In the genomic region with DNA sequence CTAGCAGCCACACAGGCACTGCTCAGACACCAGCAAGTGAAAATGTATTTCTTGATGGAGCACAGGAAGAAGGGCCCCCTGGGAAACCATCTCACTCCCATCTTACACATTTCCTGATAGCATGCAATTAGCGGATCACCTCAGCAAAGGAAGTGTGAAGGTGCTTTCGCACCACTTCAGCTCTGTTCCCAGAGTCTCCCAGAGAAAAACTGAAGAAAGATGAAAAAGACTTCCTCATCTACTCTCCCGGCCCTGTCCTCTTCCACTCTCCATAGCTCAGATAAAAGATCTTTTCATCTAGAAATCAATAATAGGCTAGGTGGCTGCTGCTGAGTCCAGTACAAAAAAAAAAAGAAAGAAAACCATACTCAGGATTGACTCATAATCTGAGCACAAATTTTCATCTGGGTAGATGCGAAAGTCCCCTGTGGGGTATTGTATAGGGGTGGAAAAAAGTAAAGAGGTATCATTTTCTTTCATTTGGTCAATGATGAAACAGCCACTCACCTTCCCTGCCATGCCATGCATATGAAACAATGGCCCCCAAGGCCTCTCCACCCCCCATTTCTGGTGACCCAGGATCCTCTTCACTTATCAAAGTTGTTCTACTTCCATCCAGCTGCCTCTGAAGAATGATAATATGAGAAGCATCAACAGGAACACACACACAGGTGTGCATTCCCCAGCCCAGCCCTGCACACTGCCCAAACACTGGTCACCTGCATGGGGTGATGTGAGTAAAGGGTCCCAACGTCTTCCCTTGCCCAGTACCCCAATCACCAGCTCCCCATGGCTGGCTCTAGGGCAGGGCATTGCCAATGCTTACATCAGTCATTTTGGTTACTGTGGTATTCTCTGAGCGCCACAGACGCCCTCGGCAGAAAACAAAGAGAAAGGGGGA, we compare ENCODE assay signal across 11 cellular contexts. TPM values are rescaled to one million over a fixed set of nuclear protein-coding genes. Genes with fewer than 3 reads are reported as not detected.
DNase-seq lines count a peak whose midpoint lies in the region; ATAC-seq and TF ChIP-seq lines count a peak whose summit lies in the region.
"Had no signal": no experiment of that assay in that cellular context is flagged by ENCODE, and none has a peak within 500 bp of the region (broad histone marks: within the 10 kb centered on the region; RNA-seq: fewer than 3 reads in every experiment).

No MANE protein-coding gene starts in this region.

- H3K9me3 ChIP-seq in WERI-Rb-1 (ENCODE audit: severe bottlenecking) (no peaks in the 10 kb centered on the region), T-helper 17 cell (ENCODE audit: control insufficient read depth, low read length, poor library complexity, severe bottlenecking) (no peaks in the 10 kb centered on the region)

- ATAC-seq in GM19328 (IDR thresholded peaks at IDR 0.05; ENCODE audit: unreplicated experiment) (peak; percentile 45), HG02938 (IDR thresholded peaks at IDR 0.05; ENCODE audit: unreplicated experiment) (peak; percentile 84), T-helper 17 cell (no peak)

- H3K36me3 ChIP-seq in WERI-Rb-1, result no peaks in the 10 kb centered on the region

- POLR2A ChIA-PET in activated CD4-positive, alpha-beta memory T cell treated with anti-CD3 and anti-CD28 coated beads, Interleukin-2, amount 10 ng/mL, durations not matched to agents 7 days and 5 days (lab: Charles Lee), result no interaction called here

- CTCF ChIA-PET in activated CD4-positive, alpha-beta memory T cell treated with anti-CD3 and anti-CD28 coated beads, Interleukin-2, amount 10 ng/mL, durations not matched to agents 7 days and 5 days (lab: Charles Lee), result interaction anchor here (0.5 to 1.6 kb wide), 5 partner anchors 9 to 290 kb away, joined by 3 to 5 read pairs (median 4); no protein-coding TSS in a partner anchor

- H3K27me3 ChIP-seq in WERI-Rb-1 (ENCODE audit: insufficient read depth, low read depth, severe bottlenecking), result no peaks in the 10 kb centered on the region

- H3K27me3 Mint-ChIP-seq in activated CD4-positive, alpha-beta memory T cell treated with anti-CD3 and anti-CD28 coated beads, Interleukin-2, amount 10 ng/mL, durations not matched to agents 7 days and 5 days, result no peaks in the 10 kb centered on the region
- H3K27me3 Mint-ChIP-seq in T-helper 17 cell, result no peaks in the 10 kb centered on the region

- H3K4me3 ChIP-seq in WERI-Rb-1 (ENCODE audit: low read depth, low read length), result no peak overlapping the region

- peaks cover 68% of the 10 kb centered on the region for H3K36me3 Mint-ChIP-seq in activated CD4-positive, alpha-beta memory T cell treated with anti-CD3 and anti-CD28 coated beads, Interleukin-2, amount 10 ng/mL, durations not matched to agents 7 days and 5 days (ENCODE audit: low read depth)
- H3K36me3 Mint-ChIP-seq in T-helper 17 cell (ENCODE audit: low read depth), result peaks cover 9% of the 10 kb centered on the region

- no peak overlapping the region for H3K27ac ChIP-seq in WERI-Rb-1
- H3K27ac ChIP-seq: VCaP had no signal

- in situ Hi-C loops in GM13976 (cut with MboI; ENCODE audit: low sequenced_read_pairs, unreplicated experiment), result loop anchor here (5.0 kb wide), 1 partner anchor 238 kb away; no protein-coding TSS in a partner anchor

- DNase-seq in GM13976 (ENCODE audit: low spot score) (peak; percentile 60), NCI-H2171 treated with DMSO at 0.1 percent for 48 hours (lab: John Stamatoyannopoulos, UW) (no peak), NCI-H2107 treated with DMSO at 0.1 percent for 48 hours (lab: John Stamatoyannopoulos, UW; ENCODE audit: unreplicated experiment) (no peak), WERI-Rb-1 (no peak), T-helper 17 cell (no peak)
- DNase-seq in activated CD4-positive, alpha-beta memory T cell treated with anti-CD3 and anti-CD28 coated beads, Interleukin-2, amount 10 ng/mL, durations not matched to agents 7 days and 5 days, result no peak
- DNase-seq: midbrain, NCI-H82 had no signal

- H3K4me3 Mint-ChIP-seq in activated CD4-positive, alpha-beta memory T cell treated with anti-CD3 and anti-CD28 coated beads, Interleukin-2, amount 10 ng/mL, durations not matched to agents 7 days and 5 days, result no peak overlapping the region
- H3K4me3 Mint-ChIP-seq in T-helper 17 cell, result no peak overlapping the region

- no peaks in the 10 kb centered on the region for H3K9me3 Mint-ChIP-seq in activated CD4-positive, alpha-beta memory T cell treated with anti-CD3 and anti-CD28 coated beads, Interleukin-2, amount 10 ng/mL, durations not matched to agents 7 days and 5 days

- peak overlapping the region; percentile 34 for H3K27ac Mint-ChIP-seq in activated CD4-positive, alpha-beta memory T cell treated with anti-CD3 and anti-CD28 coated beads, Interleukin-2, amount 10 ng/mL, durations not matched to agents 7 days and 5 days
- H3K27ac Mint-ChIP-seq in T-helper 17 cell, result no peak overlapping the region

- TF ChIP-seq CTCF in GM13976 (IDR thresholded peaks at IDR 0.05; ENCODE audit: borderline replicate concordance, control extremely low read depth, extremely low read depth, insufficient read depth, missing control alignments) (no peak), WERI-Rb-1 (IDR thresholded peaks at IDR 0.05; ENCODE audit: low read depth, low read length) (no peak)

- peaks cover 32% of the 10 kb centered on the region for H3K4me1 Mint-ChIP-seq in activated CD4-positive, alpha-beta memory T cell treated with anti-CD3 and anti-CD28 coated beads, Interleukin-2, amount 10 ng/mL, durations not matched to agents 7 days and 5 days
- peaks cover 24% of the 10 kb centered on the region for H3K4me1 Mint-ChIP-seq in T-helper 17 cell

RNA-seq across cellular contexts. Expression of a gene that starts 48.8 kb away (rescaled TPM):
- under 1 TPM; 0.53 to 0.91 TPM for total RNA-seq in activated CD4-positive, alpha-beta memory T cell treated with anti-CD3 and anti-CD28 coated beads, Interleukin-2, amount 10 ng/mL, durations not matched to agents 7 days and 5 days
- total RNA-seq in T-helper 17 cell, result under 1 TPM; 0.02 to 0.26 TPM
